ENCODE assay signal across 9 cellular contexts in genomic region chr4:184288451-184289178, GRCh38.
DNase-seq lines count a peak whose midpoint lies in the region; ATAC-seq and TF ChIP-seq lines count a peak whose summit lies in the region.
"Had no signal": no experiment of that assay in that cellular context is flagged by ENCODE, and none has a peak within 500 bp of the region (broad histone marks: within the 10 kb centered on the region; RNA-seq: fewer than 3 reads in every experiment).

No MANE protein-coding gene starts in this region.

- no peak overlapping the region for H3K9ac ChIP-seq in SK-N-SH

- H3K36me3 Mint-ChIP-seq in T-helper 1 cell treated with Interleukin-12 subunit alpha and Interleukin-12 subunit beta and Interleukin-4 antibody, amounts not matched to agents 30 μg/mL and 1 μg/mL, for 36 hours (ENCODE audit: low read depth) = no peaks in the 10 kb centered on the region
- H3K36me3 Mint-ChIP-seq in naive B cell = no peaks in the 10 kb centered on the region

- peak overlapping the region; percentile 64 for H3K4me3 Mint-ChIP-seq in T-helper 1 cell treated with Interleukin-12 subunit alpha and Interleukin-12 subunit beta and Interleukin-4 antibody, amounts not matched to agents 30 μg/mL and 1 μg/mL, for 36 hours
- H3K4me3 Mint-ChIP-seq in naive B cell = peak overlapping the region; percentile 4 to 90 (median 72)

- DNase-seq in SK-N-SH = no peak
- peak; percentile 21 for DNase-seq in naive B cell
- no peak for DNase-seq in Kasumi-1 (lab: John Stamatoyannopoulos, UW)
- no peak for DNase-seq in HK-2 (ENCODE audit: unreplicated experiment)
- no peak for DNase-seq in T1000 (lab: John Stamatoyannopoulos, UW)

- no peak overlapping the region for H3K4me2 ChIP-seq in SK-N-SH

- 91% methylated on average over 13 of the region's 14 CpGs for WGBS in SK-N-SH (ENCODE audit: low lambda C conversion rate)

- no peaks in the 10 kb centered on the region for H3K9me3 ChIP-seq in SK-N-SH
- H3K9me3 ChIP-seq: thoracic aorta had no signal

- H3K27me3 Mint-ChIP-seq in T-helper 1 cell treated with Interleukin-12 subunit alpha and Interleukin-12 subunit beta and Interleukin-4 antibody, amounts not matched to agents 30 μg/mL and 1 μg/mL, for 36 hours (ENCODE audit: low read depth) = no peaks in the 10 kb centered on the region
- H3K27me3 Mint-ChIP-seq in naive B cell = no peaks in the 10 kb centered on the region

- no peaks in the 10 kb centered on the region for H3K9me2 ChIP-seq in SK-N-SH

- no peaks in the 10 kb centered on the region for H4K20me1 ChIP-seq in SK-N-SH (ENCODE audit: insufficient read depth)

- H3K4me1 ChIP-seq in SK-N-SH (ENCODE audit: control insufficient read depth in 1 of 2, insufficient read depth in 2 of 2, low read depth in 1 of 2, low read length in 1 of 2) = no peaks in the 10 kb centered on the region

- no peak for TF ChIP-seq RAD21 in SK-N-SH (IDR thresholded peaks at IDR 0.05; ENCODE audit: low read length)

- POLR2A ChIA-PET in SK-N-SH (lab: Yijun Ruan, JAX) = no interaction called here

- no peak overlapping the region for H3K27ac ChIP-seq in SK-N-SH (ENCODE audit: low read depth in 2 of 2, low read length in 1 of 2)
- H3K27ac ChIP-seq: thoracic aorta had no signal

- H3K79me2 ChIP-seq in SK-N-SH (ENCODE audit: insufficient read depth) = no peaks in the 10 kb centered on the region

- H3K36me3 ChIP-seq in SK-N-SH (replicated peaks in 1 of 2; ENCODE audit: control insufficient read depth in 1 of 2, insufficient read depth in 2 of 2, low read length in 1 of 2) = no peaks in the 10 kb centered on the region
- H3K36me3 ChIP-seq: thoracic aorta had no signal

- CTCF ChIA-PET in SK-N-SH (lab: Yijun Ruan, JAX) = interaction anchor here (1.3 to 1.9 kb wide), 2 partner anchors 8 to 25 kb away, joined by 3 to 11 read pairs; no protein-coding TSS in a partner anchor

- no peaks in the 10 kb centered on the region for H3K9me3 Mint-ChIP-seq in T-helper 1 cell treated with Interleukin-12 subunit alpha and Interleukin-12 subunit beta and Interleukin-4 antibody, amounts not matched to agents 30 μg/mL and 1 μg/mL, for 36 hours
- H3K9me3 Mint-ChIP-seq in naive B cell = no peaks in the 10 kb centered on the region

- TF ChIP-seq CTCF in SK-N-SH (IDR thresholded peaks at IDR 0.05) = no peak

- no peak for ATAC-seq in SK-N-SH treated with all-trans-retinoic acid at 6 μM for 48 hours
- peak; percentile 56 for ATAC-seq in HG02763 (IDR thresholded peaks at IDR 0.05; ENCODE audit: unreplicated experiment)
- peak; percentile 77 to 82 for ATAC-seq in naive B cell (ENCODE audit: low read depth in 2 of 2)

- H3K27ac Mint-ChIP-seq in T-helper 1 cell treated with Interleukin-12 subunit alpha and Interleukin-12 subunit beta and Interleukin-4 antibody, amounts not matched to agents 30 μg/mL and 1 μg/mL, for 36 hours = peak overlapping the region; percentile 90
- H3K27ac Mint-ChIP-seq in naive B cell = peak overlapping the region; percentile 10 to 95 (median 80)

- peak overlapping the region; percentile 70; the same call in 1 of the 2 replicates for H2AFZ ChIP-seq in SK-N-SH (ENCODE audit: low read depth)

- no peak for TF ChIP-seq EP300 in SK-N-SH (IDR thresholded peaks at IDR 0.05; ENCODE audit: borderline replicate concordance in 1 of 2, low read depth in 1 of 2, low read length in 1 of 2)

- no peaks in the 10 kb centered on the region for H3F3A ChIP-seq in SK-N-SH (replicated peaks; ENCODE audit: insufficient read depth)

- H3K4me1 Mint-ChIP-seq in T-helper 1 cell treated with Interleukin-12 subunit alpha and Interleukin-12 subunit beta and Interleukin-4 antibody, amounts not matched to agents 30 μg/mL and 1 μg/mL, for 36 hours (ENCODE audit: low read depth) = peaks cover 33% of the 10 kb centered on the region
- H3K4me1 Mint-ChIP-seq in naive B cell = peaks cover 17 to 34% (median 30%) of the 10 kb centered on the region in 3 donors

- no peaks in the 10 kb centered on the region for H3K27me3 ChIP-seq in SK-N-SH (ENCODE audit: insufficient read depth)

- no peak overlapping the region for H3K4me3 ChIP-seq in SK-N-SH (ENCODE audit: low read depth in 2 of 2, low read length in 1 of 2)
- H3K4me3 ChIP-seq: thoracic aorta had no signal

TF ChIP-seq in SK-N-SH, 30 proteins besides CTCF, POLR2A, EP300 and RAD21 (continues in another document):
- TF ChIP-seq FOXJ3 (CRISPR knock-in tag; IDR thresholded peaks at IDR 0.05) = no peak
- no peak for TF ChIP-seq YY1 (IDR thresholded peaks at IDR 0.05; ENCODE audit: low read depth)
- no peak for TF ChIP-seq SMC3 (IDR thresholded peaks at IDR 0.05; ENCODE audit: low read depth, low read length)
- no peak for TF ChIP-seq GATA2 (CRISPR knock-in tag; IDR thresholded peaks at IDR 0.05)
- no peak for TF ChIP-seq IRF3 (IDR thresholded peaks at IDR 0.05; ENCODE audit: low read depth, low read length)
- TF ChIP-seq NRF1 (IDR thresholded peaks at IDR 0.05; ENCODE audit: low read depth, low read length) = no peak

TF ChIP-seq in SK-N-SH treated with all-trans-retinoic acid at 6 μM for 48 hours, 23 proteins besides CTCF, POLR2A, EP300 and RAD21:
- TF ChIP-seq CSRNP3 (CRISPR knock-in tag; IDR thresholded peaks at IDR 0.05) = no peak
- no peak for TF ChIP-seq TCF4 (CRISPR knock-in tag; IDR thresholded peaks at IDR 0.05; ENCODE audit: borderline replicate concordance)
- no peak for TF ChIP-seq GLIS3 (CRISPR knock-in tag; IDR thresholded peaks at IDR 0.05)
